In genomic region chr7:151519045-151519764, GRCh38 we compare ENCODE assay signal across 8 cellular contexts. TPM values are rescaled to one million over a fixed set of nuclear protein-coding genes. Genes with fewer than 3 reads are reported as not detected.
DNase-seq lines count a peak whose midpoint lies in the region; ATAC-seq and TF ChIP-seq lines count a peak whose summit lies in the region.
"Not testable (repeated sequence)": the region's sequence is repeated elsewhere in the genome, so short reads cannot be mapped to it uniquely, and the experiment has no call there.

No MANE protein-coding gene starts in this region.

- H3K36me3 ChIP-seq in duodenal mucosa (ENCODE audit: control insufficient read depth in 1 of 2, insufficient read depth in 2 of 2, low read length in 2 of 2); left lung: not testable (repeated sequence)

- H3K4me1 ChIP-seq in duodenal mucosa (ENCODE audit: control insufficient read depth in 1 of 2, insufficient read depth in 2 of 2, low read length in 2 of 2) (peaks cover 20 to 24% of the 10 kb centered on the region in 2 donors), left lung (peaks cover 15 to 49% of the 10 kb centered on the region in 2 donors)

- H3K4me3 ChIP-seq in duodenal mucosa (ENCODE audit: low read depth in 1 of 2, low read length in 2 of 2) (peak overlapping the region; percentile 72 to 82), left lung (peak overlapping the region; percentile 65 to 74)

- H3K9me3 ChIP-seq in duodenal mucosa (ENCODE audit: control insufficient read depth in 1 of 2, low read length in 2 of 2); left lung: not testable (repeated sequence)

- peak; percentile 36 for DNase-seq in NCI-H82 (lab: John Stamatoyannopoulos, UW)
- DNase-seq in activated CD8-positive, alpha-beta memory T cell treated with anti-CD3 and anti-CD28 coated beads for 48 hours (ENCODE audit: low read depth in 2 of 3, low spot score in 2 of 3) = peak; percentile 18 to 49 (median 35)
- DNase-seq in left lung = peak; percentile 62 to 92
- DNase-seq in stimulated activated CD4-positive, alpha-beta T cell treated with anti-CD3 and anti-CD28 coated beads, Interleukin-15, amount 100 ng/mL, for 1 hour (ENCODE audit: low read depth in 1 of 2, low spot score in 1 of 2) = peak; percentile 40 to 50

- peak; percentile 51 for TF ChIP-seq CTCF in 22Rv1 (IDR thresholded peaks at IDR 0.05)
- not testable (repeated sequence) for TF ChIP-seq CTCF in left lung (IDR thresholded peaks at IDR 0.05)

- H3K9ac ChIP-seq in duodenal mucosa (ENCODE audit: low read depth in 1 of 2, low read length in 2 of 2) = peak overlapping the region; percentile 89 to 95

- peak overlapping the region; percentile 95 for H3K27ac ChIP-seq in 22Rv1
- peak overlapping the region; percentile 99 for H3K27ac ChIP-seq in duodenal mucosa (ENCODE audit: low read depth, low read length)
- peak overlapping the region; percentile 98 for H3K27ac ChIP-seq in left lung

- intact Hi-C loops in left lung (cut with DNase I) = not testable (repeated sequence)

- H3K27me3 ChIP-seq in duodenal mucosa (ENCODE audit: control insufficient read depth in 1 of 2, insufficient read depth in 2 of 2, low read length in 2 of 2); left lung: not testable (repeated sequence)

- ATAC-seq in GM18870 (IDR thresholded peaks at IDR 0.05; ENCODE audit: unreplicated experiment) (peak; percentile 32), HG02973 (IDR thresholded peaks at IDR 0.05; ENCODE audit: unreplicated experiment) (peak; percentile 36), left lung (peak; percentile 84)

RNA-seq across cellular contexts. Expression of gene RHEB, which starts 0.5 kb away (rescaled TPM):
- 100 to 1,000 TPM; 103 to 109 TPM for total RNA-seq in left lung

Comparison
In these comparisons a context has a peak if more than half of its experiments do, and no peak if none do; other contexts are left out.
1. Peak in every context shown above with its lines: DNase-seq, ATAC-seq, H3K4me3 ChIP-seq and H3K27ac ChIP-seq.
2. ATAC-seq: peak in every context shown above with its lines; median percentile 84 in left lung; 36 in HG02973; 32 in GM18870.